Comparison of ENCODE assay signal across 33 cellular contexts in the genomic region with DNA sequence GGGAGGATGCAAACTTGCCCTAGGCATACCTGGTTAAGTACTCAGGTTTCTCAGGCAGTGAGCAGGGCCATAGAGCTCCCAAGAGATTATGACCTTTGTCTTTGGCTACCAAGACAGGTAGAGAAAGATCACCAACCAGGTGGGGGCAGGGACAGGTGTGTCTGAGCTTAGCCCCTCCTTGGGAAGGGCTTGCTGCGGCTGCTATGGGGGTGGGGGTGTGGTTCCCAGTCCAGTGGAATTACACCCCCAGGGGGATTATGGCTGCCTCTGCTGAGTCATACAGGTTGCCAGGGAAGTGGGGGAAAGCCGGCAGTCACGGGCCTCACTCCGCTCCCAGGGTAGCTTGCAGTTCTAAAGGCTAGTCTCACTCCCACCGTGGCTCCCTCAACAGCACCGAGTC.
"Had no signal": no experiment of that assay in that cellular context is flagged by ENCODE, and none has a peak within 500 bp of the region (broad histone marks: within the 10 kb centered on the region; RNA-seq: fewer than 3 reads in every experiment).

No MANE protein-coding gene starts in this region.

- H3K27me3 ChIP-seq: esophagus squamous epithelium, neural progenitor cell, right atrium auricular region, testis, tibial artery, upper lobe of left lung had no signal

- H3K9me3 Mint-ChIP-seq: neural progenitor cell had no signal

- FAIRE-seq: keratinocyte, urothelium cell line had no signal

- H3K4me1 Mint-ChIP-seq: immature natural killer cell, memory B cell, mesothelial cell of epicardium, naive B cell, nephron, neural progenitor cell had no signal

- H3K36me3 Mint-ChIP-seq: immature natural killer cell, memory B cell, mesothelial cell of epicardium, neural progenitor cell had no signal

- H3K4me3 ChIP-seq: coronary artery, esophagus squamous epithelium, heart right ventricle, lower lobe of right lung, mucosa of descending colon, neural progenitor cell, prostate gland, right atrium auricular region, smooth muscle cell, testis, tibial artery, upper lobe of left lung had no signal

- H3K4me3 Mint-ChIP-seq: immature natural killer cell, memory B cell, mesothelial cell of epicardium, naive B cell, nephron, neural progenitor cell had no signal

- DNase-seq: dermis blood vessel endothelial cell; effector memory CD4-positive, alpha-beta T cell; erythroblast; esophagus squamous epithelium; foreskin melanocyte; glutamatergic neuron; heart right ventricle; hippocampal formation; immature natural killer cell; left ventricle myocardium superior; lower lobe of right lung; mucosa of descending colon; naive B cell; stimulated activated CD4-positive, alpha-beta T cell treated with anti-CD3 and anti-CD28 coated beads, Interleukin-12 subunit alpha, Interleukin-12 subunit beta, amount 100 ng/mL, for 4 hours; stimulated activated CD4-positive, alpha-beta T cell treated with anti-CD3 and anti-CD28 coated beads, Interleukin-1b, Interleukin-23, amount 100 ng/mL, for 48 hours; stimulated activated CD4-positive, alpha-beta T cell treated with anti-CD3 and anti-CD28 coated beads, Interleukin-4, amount 100 ng/mL, for 1 hour; stimulated activated CD8-positive, alpha-beta memory T cell treated with anti-CD3 and anti-CD28 coated beads, Interleukin-4, amount 100 ng/mL, for 48 hours; stimulated activated naive CD8-positive, alpha-beta T cell treated with anti-CD3 and anti-CD28 coated beads, Interleukin-15, Interleukin-2, amounts not matched to agents 100 U/mL and 50 U/mL, for 24 hours; substantia nigra; testis; tibial artery; upper lobe of left lung had no signal

- ATAC-seq: heart right ventricle; left ventricle myocardium superior; lower lobe of right lung; mucosa of descending colon; sciatic nerve; stimulated activated naive CD8-positive, alpha-beta T cell treated with anti-CD3 and anti-CD28 coated beads, Interleukin-15, Interleukin-2, amounts not matched to agents 100 U/mL and 50 U/mL, for 24 hours had no signal

- H3K27ac ChIP-seq: coronary artery, esophagus squamous epithelium, heart right ventricle, lower lobe of right lung, neural progenitor cell, prostate gland, right atrium auricular region, testis, tibial artery, upper lobe of left lung had no signal

- H3K36me3 ChIP-seq: esophagus squamous epithelium, heart right ventricle, lower lobe of right lung, neural progenitor cell, prostate gland, right atrium auricular region, tibial artery, upper lobe of left lung had no signal

- H3K9ac ChIP-seq: neural progenitor cell had no signal

- H3K27ac Mint-ChIP-seq: immature natural killer cell, memory B cell, mesothelial cell of epicardium, naive B cell, nephron, neural progenitor cell had no signal

- H3K4me2 ChIP-seq: neural progenitor cell, smooth muscle cell had no signal

- H3K9me3 ChIP-seq: esophagus squamous epithelium, lower lobe of right lung, mucosa of descending colon, prostate gland, right atrium auricular region, testis had no signal

- H2AFZ ChIP-seq: neural progenitor cell had no signal

- H3K4me1 ChIP-seq: esophagus squamous epithelium, heart right ventricle, lower lobe of right lung, neural progenitor cell, prostate gland, right atrium auricular region, testis, tibial artery, upper lobe of left lung had no signal
